29 cellular contexts compared by ENCODE assay signal in genomic region chr3:85151555-85151954, GRCh38.
"Had no signal": no experiment of that assay in that cellular context is flagged by ENCODE, and none has a peak within 500 bp of the region (broad histone marks: within the 10 kb centered on the region; RNA-seq: fewer than 3 reads in every experiment).

No MANE protein-coding gene starts in this region.

- H3K9me3 Mint-ChIP-seq: stimulated activated naive CD8-positive, alpha-beta T cell treated with anti-CD3 and anti-CD28 coated beads, Interleukin-15, Interleukin-2, amounts not matched to agents 100 ng/mL and 50 ng/mL, for 24 hours; type B pancreatic cell had no signal

- H3K9me3 ChIP-seq: stomach, suprapubic skin, testis, thoracic aorta, thyroid gland, tibial artery, transverse colon, upper lobe of left lung, upper lobe of right lung, uterus, vagina had no signal

- H3K4me3 ChIP-seq: stomach, suprapubic skin, testis, thoracic aorta, thyroid gland, tibial artery, tibial nerve, transverse colon, upper lobe of left lung, upper lobe of right lung, uterus, vagina had no signal

- H3K27ac ChIP-seq: stomach, suprapubic skin, testis, thoracic aorta, thyroid gland, tibial artery, tibial nerve, upper lobe of left lung, upper lobe of right lung, uterus, vagina had no signal

- FAIRE-seq: urothelium cell line had no signal

- H3K4me3 Mint-ChIP-seq: stimulated activated effector memory CD8-positive, alpha-beta T cell treated with anti-CD3 and anti-CD28 coated beads, Interleukin-12 subunit alpha, Interleukin-12 subunit beta, amount 100 ng/mL, for 72 hours; stimulated activated memory B cell treated with anti-CD40 and anti-IgM and Interleukin-4, amounts not matched to agents 10 μg/mL and 1 μg/mL and 100 μg/mL, for 72 hours; stimulated activated naive B cell treated with anti-CD40 and anti-IgM and Interleukin-4, amounts not matched to agents 10 μg/mL and 1 μg/mL and 100 μg/mL, for 72 hours; stimulated activated naive CD8-positive, alpha-beta T cell treated with anti-CD3 and anti-CD28 coated beads, Interleukin-15, amount 100 ng/mL, for 72 hours; stimulated activated naive CD8-positive, alpha-beta T cell treated with anti-CD3 and anti-CD28 coated beads, Interleukin-15, Interleukin-2, amounts not matched to agents 100 ng/mL and 50 ng/mL, for 24 hours; type B pancreatic cell had no signal

- H3K4me1 Mint-ChIP-seq: stimulated activated effector memory CD8-positive, alpha-beta T cell treated with anti-CD3 and anti-CD28 coated beads, Interleukin-12 subunit alpha, Interleukin-12 subunit beta, amount 100 ng/mL, for 72 hours; stimulated activated memory B cell treated with anti-CD40 and anti-IgM and Interleukin-4, amounts not matched to agents 10 μg/mL and 1 μg/mL and 100 μg/mL, for 72 hours; stimulated activated naive B cell treated with anti-CD40 and anti-IgM and Interleukin-4, amounts not matched to agents 10 μg/mL and 1 μg/mL and 100 μg/mL, for 72 hours; stimulated activated naive CD8-positive, alpha-beta T cell treated with anti-CD3 and anti-CD28 coated beads, Interleukin-15, amount 100 ng/mL, for 72 hours had no signal

- ATAC-seq: stimulated activated effector memory CD8-positive, alpha-beta T cell treated with anti-CD3 and anti-CD28 coated beads, Interleukin-12 subunit alpha, Interleukin-12 subunit beta, amount 100 ng/mL, for 72 hours; stimulated activated memory B cell treated with anti-CD40 and anti-IgM and Interleukin-4, amounts not matched to agents 10 μg/mL and 1 μg/mL and 100 μg/mL, for 72 hours; stimulated activated naive B cell treated with anti-CD40 and anti-IgM and Interleukin-4, amounts not matched to agents 10 μg/mL and 1 μg/mL and 100 μg/mL, for 72 hours; stimulated activated naive CD8-positive, alpha-beta T cell treated with anti-CD3 and anti-CD28 coated beads, Interleukin-15, amount 100 ng/mL, for 72 hours; stimulated activated naive CD8-positive, alpha-beta T cell treated with anti-CD3 and anti-CD28 coated beads, Interleukin-15, Interleukin-2, amounts not matched to agents 100 U/mL and 50 U/mL, for 24 hours; upper lobe of right lung had no signal

- H3K27me3 ChIP-seq: stomach, suprapubic skin, testis, thyroid gland, tibial artery, tibial nerve, transverse colon, upper lobe of left lung, upper lobe of right lung, uterus, vagina had no signal

- H3K27me3 Mint-ChIP-seq: stimulated activated memory B cell treated with anti-CD40 and anti-IgM and Interleukin-4, amounts not matched to agents 10 μg/mL and 1 μg/mL and 100 μg/mL, for 72 hours; stimulated activated naive B cell treated with anti-CD40 and anti-IgM and Interleukin-4, amounts not matched to agents 10 μg/mL and 1 μg/mL and 100 μg/mL, for 72 hours; stimulated activated naive CD8-positive, alpha-beta T cell treated with anti-CD3 and anti-CD28 coated beads, Interleukin-15, amount 100 ng/mL, for 72 hours; stimulated activated naive CD8-positive, alpha-beta T cell treated with anti-CD3 and anti-CD28 coated beads, Interleukin-15, Interleukin-2, amounts not matched to agents 100 ng/mL and 50 ng/mL, for 24 hours; type B pancreatic cell had no signal

- H3K36me3 Mint-ChIP-seq: stimulated activated effector memory CD8-positive, alpha-beta T cell treated with anti-CD3 and anti-CD28 coated beads, Interleukin-12 subunit alpha, Interleukin-12 subunit beta, amount 100 ng/mL, for 72 hours; stimulated activated memory B cell treated with anti-CD40 and anti-IgM and Interleukin-4, amounts not matched to agents 10 μg/mL and 1 μg/mL and 100 μg/mL, for 72 hours; stimulated activated naive B cell treated with anti-CD40 and anti-IgM and Interleukin-4, amounts not matched to agents 10 μg/mL and 1 μg/mL and 100 μg/mL, for 72 hours; type B pancreatic cell had no signal

- DNase-seq: stimulated activated CD4-positive, alpha-beta T cell treated with anti-CD3 and anti-CD28 coated beads, Interleukin-2, amount 100 ng/mL, for 48 hours; stimulated activated CD4-positive, alpha-beta T cell treated with anti-CD3 and anti-CD28 coated beads, Interleukin-4, amount 100 ng/mL, for 1 hour; stimulated activated CD4-positive, alpha-beta T cell treated with anti-CD3 and anti-CD28 coated beads, Interleukin-4, amount 100 ng/mL, for 24 hours; stimulated activated CD4-positive, alpha-beta T cell treated with anti-CD3 and anti-CD28 coated beads, Interleukin-4, amount 100 ng/mL, for 4 hours; stimulated activated CD8-positive, alpha-beta memory T cell treated with anti-CD3 and anti-CD28 coated beads, Interleukin-4, amount 100 ng/mL, for 48 hours; stimulated activated naive B cell treated with anti-CD40 and anti-IgM and Interleukin-4, amounts not matched to agents 10 μg/mL and 1 μg/mL and 100 μg/mL, for 72 hours; stimulated activated naive CD4-positive, alpha-beta T cell; stimulated activated naive CD4-positive, alpha-beta T cell treated with Interleukin-2 at 50 U/mL for 16 hours; stimulated activated naive CD8-positive, alpha-beta T cell treated with anti-CD3 and anti-CD28 coated beads, Interleukin-15, amount 100 ng/mL, for 72 hours; stimulated activated naive CD8-positive, alpha-beta T cell treated with anti-CD3 and anti-CD28 coated beads, Interleukin-15, Interleukin-2, amounts not matched to agents 100 U/mL and 50 U/mL, for 24 hours; stomach; substantia nigra; testis; thyroid gland; tibial artery; transverse colon; trophoblast cell; upper lobe of left lung; upper lobe of right lung; uterus had no signal

- H3K36me3 ChIP-seq: stomach, suprapubic skin, thoracic aorta, thyroid gland, tibial artery, tibial nerve, transverse colon, upper lobe of left lung, upper lobe of right lung, uterus, vagina had no signal

- H3K4me1 ChIP-seq: stomach, suprapubic skin, testis, thyroid gland, tibial artery, tibial nerve, upper lobe of left lung, upper lobe of right lung, uterus, vagina had no signal

- H3K27ac Mint-ChIP-seq: stimulated activated effector memory CD8-positive, alpha-beta T cell treated with anti-CD3 and anti-CD28 coated beads, Interleukin-12 subunit alpha, Interleukin-12 subunit beta, amount 100 ng/mL, for 72 hours; stimulated activated memory B cell treated with anti-CD40 and anti-IgM and Interleukin-4, amounts not matched to agents 10 μg/mL and 1 μg/mL and 100 μg/mL, for 72 hours; stimulated activated naive B cell treated with anti-CD40 and anti-IgM and Interleukin-4, amounts not matched to agents 10 μg/mL and 1 μg/mL and 100 μg/mL, for 72 hours; stimulated activated naive CD8-positive, alpha-beta T cell treated with anti-CD3 and anti-CD28 coated beads, Interleukin-15, amount 100 ng/mL, for 72 hours; stimulated activated naive CD8-positive, alpha-beta T cell treated with anti-CD3 and anti-CD28 coated beads, Interleukin-15, Interleukin-2, amounts not matched to agents 100 ng/mL and 50 ng/mL, for 24 hours; type B pancreatic cell had no signal
